Comparison of ENCODE assay signal across 8 cellular contexts in the genomic region with DNA sequence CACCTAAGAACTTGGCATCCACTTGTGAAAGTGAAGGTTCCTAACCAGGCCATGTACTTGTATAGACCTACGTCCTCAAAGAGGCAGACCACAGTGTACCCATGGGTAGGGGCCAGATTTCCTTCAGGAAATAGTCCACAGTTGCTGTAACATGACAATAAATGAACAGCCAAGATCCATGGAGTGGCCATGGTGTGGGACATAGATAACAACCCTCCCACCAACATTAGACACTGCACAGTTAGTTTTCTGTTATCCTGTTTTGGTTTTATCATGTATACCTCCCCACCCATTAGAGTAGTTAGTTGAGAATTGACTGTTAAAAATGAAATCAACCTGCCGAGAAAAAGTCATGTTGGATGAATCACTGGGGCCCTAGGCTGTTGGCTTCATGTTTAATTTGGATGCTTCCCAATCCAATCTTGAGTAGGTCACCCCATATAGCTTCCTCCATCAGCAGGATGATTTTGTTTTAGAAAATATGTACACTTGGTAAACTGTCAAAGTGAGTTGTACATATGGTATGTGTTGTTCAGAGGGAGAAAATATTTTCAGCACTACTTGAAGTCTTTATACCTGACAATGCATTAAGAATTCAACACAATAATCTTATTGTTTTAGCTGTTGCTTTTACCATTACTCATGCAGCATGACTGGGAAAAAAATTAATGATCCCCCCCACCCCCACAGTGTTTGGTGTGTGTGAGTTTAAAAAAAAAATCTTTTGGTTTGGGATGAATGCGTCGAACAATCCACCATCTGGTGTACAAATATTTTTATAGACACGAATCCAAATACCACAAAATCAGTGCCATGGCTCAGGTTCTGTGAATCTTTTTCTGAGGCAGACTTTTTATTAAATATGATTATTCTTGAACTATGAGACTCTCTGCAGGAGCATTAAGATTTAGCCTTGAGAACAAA.
DNase-seq lines count a peak whose midpoint lies in the region; ATAC-seq and TF ChIP-seq lines count a peak whose summit lies in the region.
"Had no signal": no experiment of that assay in that cellular context is flagged by ENCODE, and none has a peak within 500 bp of the region (broad histone marks: within the 10 kb centered on the region; RNA-seq: fewer than 3 reads in every experiment).

No MANE protein-coding gene starts in this region.

- no peaks in the 10 kb centered on the region for H3K36me3 ChIP-seq in adipocyte (ENCODE audit: control insufficient read depth, insufficient read depth, low read length, severe bottlenecking)
- H3K36me3 ChIP-seq in thyroid gland, result no peaks in the 10 kb centered on the region
- no peaks in the 10 kb centered on the region for H3K36me3 ChIP-seq in effector memory CD4-positive, alpha-beta T cell (ENCODE audit: control insufficient read depth, insufficient read depth, low read length)

- H3K4me3 ChIP-seq in adipocyte (ENCODE audit: low read length), result peak overlapping the region; percentile 58
- no peak overlapping the region for H3K4me3 ChIP-seq in thyroid gland (replicated peaks in 1 of 3)
- H3K4me3 ChIP-seq in effector memory CD4-positive, alpha-beta T cell (ENCODE audit: insufficient read depth, low read depth, low read length, poor library complexity, severe bottlenecking), result no peak overlapping the region

- peaks cover 53% of the 10 kb centered on the region for H3K4me1 ChIP-seq in adipocyte (ENCODE audit: control insufficient read depth, insufficient read depth, low read length)
- peaks cover 31 to 47% of the 10 kb centered on the region in 2 donors for H3K4me1 ChIP-seq in thyroid gland
- H3K4me1 ChIP-seq in effector memory CD4-positive, alpha-beta T cell (ENCODE audit: control insufficient read depth, insufficient read depth, low read length, poor library complexity, severe bottlenecking), result no peaks in the 10 kb centered on the region

- TF ChIP-seq POLR2A in thyroid gland (IDR thresholded peaks at IDR 0.05), result no peak

- 39 to 59% methylated on average over 5 of the region's 5 CpGs for WGBS in thyroid gland, 2 donors

- no peaks in the 10 kb centered on the region for H3K27me3 ChIP-seq in adipocyte (replicated peaks; ENCODE audit: control insufficient read depth, insufficient read depth, low read length)
- H3K27me3 ChIP-seq in thyroid gland, result no peaks in the 10 kb centered on the region
- H3K27me3 ChIP-seq in effector memory CD4-positive, alpha-beta T cell (replicated peaks; ENCODE audit: control insufficient read depth, insufficient read depth, low read length, poor library complexity, severe bottlenecking), result no peaks in the 10 kb centered on the region

- DNase-seq in HS-27A (ENCODE audit: low read depth) (peak; percentile 99), adipocyte (ENCODE audit: low read depth) (peak; percentile 96), left ventricle myocardium superior (no peak), thyroid gland (peak in 1 of 2 donors; percentile 32)
- no peak for DNase-seq in effector memory CD4-positive, alpha-beta T cell
- DNase-seq: Karpas-422 had no signal

- no peaks in the 10 kb centered on the region for H3K9me3 ChIP-seq in adipocyte (ENCODE audit: control insufficient read depth, low read length)
- no peaks in the 10 kb centered on the region for H3K9me3 ChIP-seq in thyroid gland
- no peaks in the 10 kb centered on the region for H3K9me3 ChIP-seq in effector memory CD4-positive, alpha-beta T cell (ENCODE audit: control insufficient read depth, low read length)

- ATAC-seq in left ventricle myocardium superior (peak; percentile 34), HG03196 (IDR thresholded peaks at IDR 0.05; ENCODE audit: unreplicated experiment) (no peak), HG03280 (IDR thresholded peaks at IDR 0.05; ENCODE audit: unreplicated experiment) (no peak)

- H3K9ac ChIP-seq in adipocyte (ENCODE audit: low read length), result peak overlapping the region; percentile 78

- no peak for TF ChIP-seq CTCF in thyroid gland (IDR thresholded peaks at IDR 0.05)

- intact Hi-C loops in left ventricle myocardium superior (cut with micrococcal nuclease), result loop anchor here (10.0 kb wide), 1 partner anchor 81 kb away; no protein-coding TSS in a partner anchor
- intact Hi-C loops in thyroid gland (cut with DNase I), result no loop called here

- H3K27ac ChIP-seq in thyroid gland, result peak overlapping the region; percentile 54 to 79 (median 66)
- H3K27ac ChIP-seq in effector memory CD4-positive, alpha-beta T cell (ENCODE audit: insufficient read depth, low read length, poor library complexity, severe bottlenecking), result no peak overlapping the region

Comparison
In these comparisons a context has a peak if more than half of its experiments do, and no peak if none do; other contexts are left out.
1. DNase-seq: peak in HS-27A (single experiment) and adipocyte (single experiment); none in left ventricle myocardium superior (single experiment) and effector memory CD4-positive, alpha-beta T cell (0 of 3).